Comparison of ENCODE assay signal across 1 cellular context in the genomic region with DNA sequence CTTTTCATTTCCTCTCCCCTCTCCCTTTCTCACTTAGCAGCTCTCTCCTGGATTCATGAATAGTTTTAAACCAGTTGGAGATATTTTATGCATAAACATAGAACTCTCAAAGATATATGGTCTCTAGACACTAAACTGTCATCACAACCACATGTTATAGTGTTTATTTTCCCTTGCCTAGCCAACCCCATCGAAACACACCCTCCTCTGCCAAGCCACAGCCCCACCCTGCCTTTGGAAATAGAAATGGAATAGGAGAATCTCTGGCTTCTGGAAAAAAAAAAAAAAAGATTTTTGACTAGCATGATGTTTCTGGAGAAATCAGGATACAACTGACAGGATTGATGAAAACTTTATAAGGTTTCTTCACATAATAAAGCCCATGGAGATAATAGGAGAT.
TF ChIP-seq lines count a peak whose summit lies in the region.

No MANE protein-coding gene starts in this region.

TF ChIP-seq in GM23338, 12 proteins besides CTCF, POLR2A, EP300 and RAD21 (continued from another document):
- TF ChIP-seq, protein P1, sequence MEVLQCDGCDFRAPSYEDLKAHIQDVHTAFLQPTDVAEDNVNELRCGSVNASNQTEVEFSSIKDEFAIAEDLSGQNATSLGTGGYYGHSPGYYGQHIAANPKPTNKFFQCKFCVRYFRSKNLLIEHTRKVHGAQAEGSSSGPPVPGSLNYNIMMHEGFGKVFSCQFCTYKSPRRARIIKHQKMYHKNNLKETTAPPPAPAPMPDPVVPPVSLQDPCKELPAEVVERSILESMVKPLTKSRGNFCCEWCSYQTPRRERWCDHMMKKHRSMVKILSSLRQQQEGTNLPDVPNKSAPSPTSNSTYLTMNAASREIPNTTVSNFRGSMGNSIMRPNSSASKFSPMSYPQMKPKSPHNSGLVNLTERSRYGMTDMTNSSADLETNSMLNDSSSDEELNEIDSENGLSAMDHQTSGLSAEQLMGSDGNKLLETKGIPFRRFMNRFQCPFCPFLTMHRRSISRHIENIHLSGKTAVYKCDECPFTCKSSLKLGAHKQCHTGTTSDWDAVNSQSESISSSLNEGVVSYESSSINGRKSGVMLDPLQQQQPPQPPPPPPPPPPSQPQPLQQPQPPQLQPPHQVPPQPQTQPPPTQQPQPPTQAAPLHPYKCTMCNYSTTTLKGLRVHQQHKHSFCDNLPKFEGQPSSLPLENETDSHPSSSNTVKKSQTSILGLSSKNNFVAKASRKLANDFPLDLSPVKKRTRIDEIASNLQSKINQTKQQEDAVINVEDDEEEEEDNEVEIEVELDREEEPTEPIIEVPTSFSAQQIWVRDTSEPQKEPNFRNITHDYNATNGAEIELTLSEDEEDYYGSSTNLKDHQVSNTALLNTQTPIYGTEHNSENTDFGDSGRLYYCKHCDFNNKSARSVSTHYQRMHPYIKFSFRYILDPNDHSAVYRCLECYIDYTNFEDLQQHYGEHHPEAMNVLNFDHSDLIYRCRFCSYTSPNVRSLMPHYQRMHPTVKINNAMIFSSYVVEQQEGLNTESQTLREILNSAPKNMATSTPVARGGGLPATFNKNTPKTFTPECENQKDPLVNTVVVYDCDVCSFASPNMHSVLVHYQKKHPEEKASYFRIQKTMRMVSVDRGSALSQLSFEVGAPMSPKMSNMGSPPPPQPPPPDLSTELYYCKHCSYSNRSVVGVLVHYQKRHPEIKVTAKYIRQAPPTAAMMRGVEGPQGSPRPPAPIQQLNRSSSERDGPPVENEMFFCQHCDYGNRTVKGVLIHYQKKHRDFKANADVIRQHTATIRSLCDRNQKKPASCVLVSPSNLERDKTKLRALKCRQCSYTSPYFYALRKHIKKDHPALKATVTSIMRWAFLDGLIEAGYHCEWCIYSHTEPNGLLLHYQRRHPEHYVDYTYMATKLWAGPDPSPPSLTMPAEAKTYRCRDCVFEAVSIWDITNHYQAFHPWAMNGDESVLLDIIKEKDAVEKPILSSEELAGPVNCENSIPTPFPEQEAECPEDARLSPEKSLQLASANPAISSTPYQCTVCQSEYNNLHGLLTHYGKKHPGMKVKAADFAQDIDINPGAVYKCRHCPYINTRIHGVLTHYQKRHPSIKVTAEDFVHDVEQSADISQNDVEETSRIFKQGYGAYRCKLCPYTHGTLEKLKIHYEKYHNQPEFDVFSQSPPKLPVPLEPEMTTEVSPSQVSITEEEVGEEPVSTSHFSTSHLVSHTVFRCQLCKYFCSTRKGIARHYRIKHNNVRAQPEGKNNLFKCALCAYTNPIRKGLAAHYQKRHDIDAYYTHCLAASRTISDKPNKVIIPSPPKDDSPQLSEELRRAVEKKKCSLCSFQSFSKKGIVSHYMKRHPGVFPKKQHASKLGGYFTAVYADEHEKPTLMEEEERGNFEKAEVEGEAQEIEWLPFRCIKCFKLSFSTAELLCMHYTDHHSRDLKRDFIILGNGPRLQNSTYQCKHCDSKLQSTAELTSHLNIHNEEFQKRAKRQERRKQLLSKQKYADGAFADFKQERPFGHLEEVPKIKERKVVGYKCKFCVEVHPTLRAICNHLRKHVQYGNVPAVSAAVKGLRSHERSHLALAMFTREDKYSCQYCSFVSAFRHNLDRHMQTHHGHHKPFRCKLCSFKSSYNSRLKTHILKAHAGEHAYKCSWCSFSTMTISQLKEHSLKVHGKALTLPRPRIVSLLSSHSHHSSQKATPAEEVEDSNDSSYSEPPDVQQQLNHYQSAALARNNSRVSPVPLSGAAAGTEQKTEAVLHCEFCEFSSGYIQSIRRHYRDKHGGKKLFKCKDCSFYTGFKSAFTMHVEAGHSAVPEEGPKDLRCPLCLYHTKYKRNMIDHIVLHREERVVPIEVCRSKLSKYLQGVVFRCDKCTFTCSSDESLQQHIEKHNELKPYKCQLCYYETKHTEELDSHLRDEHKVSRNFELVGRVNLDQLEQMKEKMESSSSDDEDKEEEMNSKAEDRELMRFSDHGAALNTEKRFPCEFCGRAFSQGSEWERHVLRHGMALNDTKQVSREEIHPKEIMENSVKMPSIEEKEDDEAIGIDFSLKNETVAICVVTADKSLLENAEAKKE (CRISPR knock-in tag; IDR thresholded peaks at IDR 0.05), result no peak
- TF ChIP-seq EZH2phosphoT487 (IDR thresholded peaks at IDR 0.05; ENCODE audit: unreplicated experiment) (no peak), CREB1 (CRISPR knock-in tag; IDR thresholded peaks at IDR 0.05; ENCODE audit: low read depth) (no peak), NANOG (IDR thresholded peaks at IDR 0.05; ENCODE audit: borderline replicate concordance) (no peak), ZNF331 (CRISPR knock-in tag; IDR thresholded peaks at IDR 0.05; ENCODE audit: low read depth) (no peak), STAT1 (IDR thresholded peaks at IDR 0.05; ENCODE audit: unreplicated experiment) (no peak), JUNB (IDR thresholded peaks at IDR 0.05; ENCODE audit: unreplicated experiment) (no peak)
- TF ChIP-seq, protein P2, sequence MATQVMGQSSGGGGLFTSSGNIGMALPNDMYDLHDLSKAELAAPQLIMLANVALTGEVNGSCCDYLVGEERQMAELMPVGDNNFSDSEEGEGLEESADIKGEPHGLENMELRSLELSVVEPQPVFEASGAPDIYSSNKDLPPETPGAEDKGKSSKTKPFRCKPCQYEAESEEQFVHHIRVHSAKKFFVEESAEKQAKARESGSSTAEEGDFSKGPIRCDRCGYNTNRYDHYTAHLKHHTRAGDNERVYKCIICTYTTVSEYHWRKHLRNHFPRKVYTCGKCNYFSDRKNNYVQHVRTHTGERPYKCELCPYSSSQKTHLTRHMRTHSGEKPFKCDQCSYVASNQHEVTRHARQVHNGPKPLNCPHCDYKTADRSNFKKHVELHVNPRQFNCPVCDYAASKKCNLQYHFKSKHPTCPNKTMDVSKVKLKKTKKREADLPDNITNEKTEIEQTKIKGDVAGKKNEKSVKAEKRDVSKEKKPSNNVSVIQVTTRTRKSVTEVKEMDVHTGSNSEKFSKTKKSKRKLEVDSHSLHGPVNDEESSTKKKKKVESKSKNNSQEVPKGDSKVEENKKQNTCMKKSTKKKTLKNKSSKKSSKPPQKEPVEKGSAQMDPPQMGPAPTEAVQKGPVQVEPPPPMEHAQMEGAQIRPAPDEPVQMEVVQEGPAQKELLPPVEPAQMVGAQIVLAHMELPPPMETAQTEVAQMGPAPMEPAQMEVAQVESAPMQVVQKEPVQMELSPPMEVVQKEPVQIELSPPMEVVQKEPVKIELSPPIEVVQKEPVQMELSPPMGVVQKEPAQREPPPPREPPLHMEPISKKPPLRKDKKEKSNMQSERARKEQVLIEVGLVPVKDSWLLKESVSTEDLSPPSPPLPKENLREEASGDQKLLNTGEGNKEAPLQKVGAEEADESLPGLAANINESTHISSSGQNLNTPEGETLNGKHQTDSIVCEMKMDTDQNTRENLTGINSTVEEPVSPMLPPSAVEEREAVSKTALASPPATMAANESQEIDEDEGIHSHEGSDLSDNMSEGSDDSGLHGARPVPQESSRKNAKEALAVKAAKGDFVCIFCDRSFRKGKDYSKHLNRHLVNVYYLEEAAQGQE (IDR thresholded peaks at IDR 0.05; ENCODE audit: unreplicated experiment), result no peak
- TF ChIP-seq, protein P3, sequence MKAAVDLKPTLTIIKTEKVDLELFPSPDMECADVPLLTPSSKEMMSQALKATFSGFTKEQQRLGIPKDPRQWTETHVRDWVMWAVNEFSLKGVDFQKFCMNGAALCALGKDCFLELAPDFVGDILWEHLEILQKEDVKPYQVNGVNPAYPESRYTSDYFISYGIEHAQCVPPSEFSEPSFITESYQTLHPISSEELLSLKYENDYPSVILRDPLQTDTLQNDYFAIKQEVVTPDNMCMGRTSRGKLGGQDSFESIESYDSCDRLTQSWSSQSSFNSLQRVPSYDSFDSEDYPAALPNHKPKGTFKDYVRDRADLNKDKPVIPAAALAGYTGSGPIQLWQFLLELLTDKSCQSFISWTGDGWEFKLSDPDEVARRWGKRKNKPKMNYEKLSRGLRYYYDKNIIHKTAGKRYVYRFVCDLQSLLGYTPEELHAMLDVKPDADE (IDR thresholded peaks at IDR 0.05), result no peak
